Comparison of ENCODE assay signal across 11 cellular contexts in the genomic region with DNA sequence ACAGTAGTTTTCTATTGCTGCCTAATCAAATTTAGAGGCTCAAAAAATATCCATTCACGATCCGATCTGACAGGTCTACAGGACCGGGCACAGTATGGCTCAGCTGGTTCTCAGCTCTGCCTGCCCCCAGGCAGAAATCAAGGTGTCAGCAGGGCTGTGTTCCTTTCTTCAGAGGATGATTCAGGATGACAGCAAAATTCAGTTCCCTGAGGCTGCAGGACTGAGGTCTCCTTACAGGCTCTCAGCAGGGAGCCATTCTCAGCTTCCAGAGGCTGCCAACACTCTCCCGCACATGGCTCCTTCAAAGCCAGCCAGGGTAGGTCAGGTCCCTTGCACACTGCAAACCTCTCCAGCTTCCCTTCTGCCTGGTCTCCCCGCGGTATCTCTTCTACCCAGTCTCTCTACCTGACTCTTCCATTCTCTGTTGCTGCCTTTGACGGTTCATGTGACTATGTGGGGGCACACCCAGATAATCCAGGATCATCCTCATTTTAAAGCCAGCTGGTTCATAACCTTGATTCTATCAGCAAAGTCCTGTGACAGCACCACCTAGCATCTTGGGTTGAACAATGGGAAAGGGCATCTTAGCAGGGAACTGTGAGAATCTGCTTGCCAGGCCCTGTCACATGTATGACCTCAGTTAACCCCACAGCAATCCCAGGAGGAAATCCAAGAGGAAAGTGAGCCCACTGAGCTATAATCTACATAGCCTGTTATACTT. TPM values are rescaled to one million over a fixed set of nuclear protein-coding genes. Genes with fewer than 3 reads are reported as not detected.
DNase-seq lines count a peak whose midpoint lies in the region; ATAC-seq and TF ChIP-seq lines count a peak whose summit lies in the region.
"Had no signal": no experiment of that assay in that cellular context is flagged by ENCODE, and none has a peak within 500 bp of the region (broad histone marks: within the 10 kb centered on the region; RNA-seq: fewer than 3 reads in every experiment).

No MANE protein-coding gene starts in this region.

- no peak overlapping the region for H3K4me3 Mint-ChIP-seq in stimulated activated naive CD8-positive, alpha-beta T cell treated with anti-CD3 and anti-CD28 coated beads, Interleukin-15, Interleukin-2, amounts not matched to agents 100 ng/mL and 50 ng/mL, for 24 hours
- peak overlapping the region; percentile 77 for H3K4me3 Mint-ChIP-seq in endothelial cell (ENCODE audit: unreplicated experiment)
- H3K4me3 Mint-ChIP-seq: CD14-positive monocyte had no signal

- no peaks in the 10 kb centered on the region for H3K27me3 ChIP-seq in SJSA1 (replicated peaks)
- no peaks in the 10 kb centered on the region for H3K27me3 ChIP-seq in tibial nerve

- H3K4me3 ChIP-seq in SJSA1 (no peak overlapping the region), tibial nerve (no peak overlapping the region)

- no peak for TF ChIP-seq POLR2A in tibial nerve (IDR thresholded peaks at IDR 0.05)

- no peak for ATAC-seq in stimulated activated naive CD8-positive, alpha-beta T cell treated with anti-CD3 and anti-CD28 coated beads, Interleukin-15, Interleukin-2, amounts not matched to agents 100 U/mL and 50 U/mL, for 24 hours
- ATAC-seq in HG02973 (IDR thresholded peaks at IDR 0.05; ENCODE audit: unreplicated experiment) = no peak

- no peak for TF ChIP-seq EP300 in tibial nerve (IDR thresholded peaks at IDR 0.05)

- no peak for TF ChIP-seq CTCF in endothelial cell (IDR thresholded peaks at IDR 0.05; ENCODE audit: unreplicated experiment)
- TF ChIP-seq CTCF in tibial nerve (IDR thresholded peaks at IDR 0.05) = no peak

- H3K27ac ChIP-seq in SJSA1 = peak overlapping the region; percentile 61
- peak overlapping the region in 3 of 4 donors; percentile 46 to 87 (median 78) for H3K27ac ChIP-seq in tibial nerve

- peaks cover 5% of the 10 kb centered on the region; the same call in 1 of the 2 replicates for H3K36me3 ChIP-seq in SJSA1
- peaks cover 0 to 16% (median 0%) of the 10 kb centered on the region in 3 donors for H3K36me3 ChIP-seq in tibial nerve

- no peak for DNase-seq in stimulated activated naive CD8-positive, alpha-beta T cell treated with anti-CD3 and anti-CD28 coated beads, Interleukin-15, Interleukin-2, amounts not matched to agents 100 U/mL and 50 U/mL, for 24 hours
- no peak for DNase-seq in SJSA1 (ENCODE audit: low read depth in 1 of 2, low spot score in 2 of 2)
- no peak for DNase-seq in endothelial cell (ENCODE audit: low spot score)
- DNase-seq in tibial nerve (ENCODE audit: low spot score in 2 of 2) = no peak
- DNase-seq in HCEC 1CT = no peak
- DNase-seq in C1 segment of cervical spinal cord (lab: John Stamatoyannopoulos, UW) = no peak
- DNase-seq: cerebellar nuclear complex, NCI-H226 had no signal

- 95% methylated on average over 7 of the region's 7 CpGs for WGBS in tibial nerve, 2 donors

- peaks cover 67% of the 10 kb centered on the region for H3K4me1 ChIP-seq in SJSA1 (replicated peaks)
- H3K4me1 ChIP-seq in tibial nerve = peaks cover 0 to 44% (median 18%) of the 10 kb centered on the region in 4 donors

- H3K27me3 Mint-ChIP-seq in stimulated activated naive CD8-positive, alpha-beta T cell treated with anti-CD3 and anti-CD28 coated beads, Interleukin-15, Interleukin-2, amounts not matched to agents 100 ng/mL and 50 ng/mL, for 24 hours = no peaks in the 10 kb centered on the region
- peaks cover 11% of the 10 kb centered on the region for H3K27me3 Mint-ChIP-seq in endothelial cell (ENCODE audit: unreplicated experiment)

- peaks cover 62% of the 10 kb centered on the region for H3K36me3 Mint-ChIP-seq in stimulated activated naive CD8-positive, alpha-beta T cell treated with anti-CD3 and anti-CD28 coated beads, Interleukin-15, Interleukin-2, amounts not matched to agents 100 ng/mL and 50 ng/mL, for 24 hours (ENCODE audit: low read depth)
- H3K36me3 Mint-ChIP-seq in endothelial cell (ENCODE audit: low read depth, unreplicated experiment) = peaks cover 32% of the 10 kb centered on the region

- H3K9me3 Mint-ChIP-seq in stimulated activated naive CD8-positive, alpha-beta T cell treated with anti-CD3 and anti-CD28 coated beads, Interleukin-15, Interleukin-2, amounts not matched to agents 100 ng/mL and 50 ng/mL, for 24 hours = no peaks in the 10 kb centered on the region
- H3K9me3 Mint-ChIP-seq in endothelial cell (ENCODE audit: unreplicated experiment) = no peaks in the 10 kb centered on the region
- H3K9me3 Mint-ChIP-seq: CD14-positive monocyte had no signal

- peaks cover 86% of the 10 kb centered on the region for H3K4me1 Mint-ChIP-seq in stimulated activated naive CD8-positive, alpha-beta T cell treated with anti-CD3 and anti-CD28 coated beads, Interleukin-15, Interleukin-2, amounts not matched to agents 100 ng/mL and 50 ng/mL, for 24 hours (ENCODE audit: low read depth)
- H3K4me1 Mint-ChIP-seq in endothelial cell (ENCODE audit: unreplicated experiment) = peaks cover 57% of the 10 kb centered on the region

- H3K9me3 ChIP-seq in SJSA1 (replicated peaks) (no peaks in the 10 kb centered on the region), tibial nerve (no peaks in the 10 kb centered on the region)

- peak overlapping the region; percentile 74 for H3K27ac Mint-ChIP-seq in stimulated activated naive CD8-positive, alpha-beta T cell treated with anti-CD3 and anti-CD28 coated beads, Interleukin-15, Interleukin-2, amounts not matched to agents 100 ng/mL and 50 ng/mL, for 24 hours
- H3K27ac Mint-ChIP-seq in endothelial cell (ENCODE audit: unreplicated experiment) = peak overlapping the region; percentile 64

RNA-seq across cellular contexts. Expression of gene UXS1, which starts 50.4 kb away (rescaled TPM):
- 36.8 and 60.6 TPM in 2 replicates for total RNA-seq in SJSA1 (2014; rRNA removed; shearing (Covaris generic))
- total RNA-seq in endothelial cell (ENCODE audit: unreplicated experiment) (60.4 TPM), tibial nerve (10 to 100 TPM; 38.5 to 78.9 (median 51.3) TPM)
